1 cellular context compared by ENCODE assay signal in the genomic region with DNA sequence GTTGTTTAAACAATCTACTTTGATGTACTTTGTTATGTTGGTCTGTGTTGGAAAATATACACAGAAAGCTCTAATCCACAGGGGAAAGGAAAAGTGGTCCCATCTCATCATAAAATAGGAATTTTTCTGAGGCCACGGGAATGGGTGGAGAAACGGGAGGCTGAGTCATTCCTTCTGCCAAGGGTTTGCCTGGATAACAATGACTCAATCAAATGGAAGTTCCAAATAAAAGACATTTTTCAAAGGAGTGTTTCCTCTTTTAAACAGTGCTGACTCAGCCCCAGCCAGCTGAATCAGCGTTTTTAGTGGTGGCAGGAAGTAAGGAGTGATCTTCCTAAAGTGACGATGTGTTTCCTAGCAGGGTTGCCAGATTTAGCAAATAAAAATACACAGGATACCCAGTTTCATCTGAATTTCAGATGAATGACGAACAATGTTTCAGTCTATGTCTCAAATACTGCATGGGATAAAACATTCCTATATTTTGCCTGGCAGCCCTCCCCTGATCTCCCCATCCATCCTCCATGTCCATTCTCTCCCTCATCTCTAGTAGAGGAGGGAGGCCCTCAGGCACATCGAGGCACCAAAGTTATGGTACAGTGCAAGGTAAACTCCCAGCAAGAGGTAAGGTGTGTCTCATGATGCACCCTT.
TF ChIP-seq lines count a peak whose summit lies in the region.

No MANE protein-coding gene starts in this region.

TF ChIP-seq in WTC11, 78 proteins besides CTCF, POLR2A, EP300 and RAD21 (continued from another document):
- no peak for TF ChIP-seq KAT7 (CRISPR knock-in tag; IDR thresholded peaks at IDR 0.05; ENCODE audit: borderline replicate concordance)
